26 cellular contexts compared by ENCODE assay signal in genomic region chr16:769201-769769, GRCh38. TPM values are rescaled to one million over a fixed set of nuclear protein-coding genes. Genes with fewer than 3 reads are reported as not detected.
"Had no signal": no experiment of that assay in that cellular context is flagged by ENCODE, and none has a peak within 500 bp of the region (broad histone marks: within the 10 kb centered on the region; RNA-seq: fewer than 3 reads in every experiment).

No MANE protein-coding gene starts in this region.

- ATAC-seq: mucosa of descending colon had no signal

- H3K9me3 ChIP-seq: esophagus muscularis mucosa, mucosa of descending colon, sigmoid colon, tibial artery had no signal

- H3K4me1 Mint-ChIP-seq: brain had no signal

- H3K27me3 ChIP-seq: hepatocyte had no signal

- H3K36me3 Mint-ChIP-seq: activated naive CD4-positive, alpha-beta T cell treated with anti-CD3 and anti-CD28 coated beads, Interleukin-2, amount 50 U/mL, for 72 hours; brain had no signal

- H3K4me2 ChIP-seq: hepatocyte had no signal

- FAIRE-seq: colon, endothelial cell of umbilical vein, frontal cortex, TTC549 had no signal

- H2AFZ ChIP-seq: hepatocyte had no signal

- H3K27ac ChIP-seq: esophagus muscularis mucosa, hepatocyte, sigmoid colon, tibial artery had no signal

- H3K79me2 ChIP-seq: hepatocyte had no signal

- H3K9me3 Mint-ChIP-seq: activated naive CD4-positive, alpha-beta T cell treated with anti-CD3 and anti-CD28 coated beads, Interleukin-2, amount 50 U/mL, for 72 hours; brain had no signal

- H3K36me3 ChIP-seq: esophagus muscularis mucosa, sigmoid colon, tibial artery had no signal

- H3K4me3 Mint-ChIP-seq: brain had no signal

- H3K27ac Mint-ChIP-seq: activated naive CD4-positive, alpha-beta T cell treated with anti-CD3 and anti-CD28 coated beads, Interleukin-2, amount 50 U/mL, for 72 hours; brain had no signal

- H3K27me3 Mint-ChIP-seq: brain had no signal

- DNase-seq: activated CD4-positive, alpha-beta T cell treated with anti-CD3 and anti-CD28 coated beads for 1 hour; activated T-cell treated with anti-CD3 and anti-CD28 coated beads, Interleukin-2, amount 50 U/mL, for 1 hour; aorta; central memory CD4-positive, alpha-beta T cell; effector memory CD4-positive, alpha-beta T cell; glutamatergic neuron; mucosa of descending colon; occipital lobe; sigmoid colon; stimulated activated CD4-positive, alpha-beta T cell treated with anti-CD3 and anti-CD28 coated beads, Interleukin-2, amount 100 ng/mL, for 48 hours; stimulated activated naive CD4-positive, alpha-beta T cell treated with Interleukin-2 at 50 U/mL for 16 hours; substantia nigra; T-helper 1 cell; tibial artery had no signal

- H3K4me3 ChIP-seq: esophagus muscularis mucosa, hepatocyte, mucosa of descending colon, sigmoid colon, tibial artery had no signal

- H3K4me1 ChIP-seq: esophagus muscularis mucosa, sigmoid colon, tibial artery had no signal

RNA-seq across cellular contexts. Expression of gene MSLN, which starts 8.8 kb away (rescaled TPM):
- total RNA-seq: activated naive CD4-positive, alpha-beta T cell treated with anti-CD3 and anti-CD28 coated beads, Interleukin-2, amount 50 U/mL, for 72 hours; endothelial cell of umbilical vein; frontal cortex; occipital lobe had no signal
- polyA plus RNA-seq: endothelial cell of umbilical vein had no signal

RNA-seq across cellular contexts. Expression of gene GNG13, which starts 31.2 kb away (rescaled TPM):
- total RNA-seq: activated naive CD4-positive, alpha-beta T cell treated with anti-CD3 and anti-CD28 coated beads, Interleukin-2, amount 50 U/mL, for 72 hours; aorta; dermis microvascular lymphatic vessel endothelial cell; endothelial cell of umbilical vein; esophagus muscularis mucosa; frontal cortex; hepatocyte; liver; occipital lobe; sigmoid colon had no signal
- polyA plus RNA-seq: adipose tissue, aorta, endothelial cell of umbilical vein, hepatocyte, liver, neural cell had no signal
